19 cellular contexts compared by ENCODE assay signal in genomic region chr1:65904681-65905083, GRCh38.
A peak's percentile ranks its signal among the peaks of the same experiment; 100 is the strongest.
DNase-seq lines count a peak whose midpoint lies in the region; ATAC-seq and TF ChIP-seq lines count a peak whose summit lies in the region.
"Had no signal": no experiment of that assay in that cellular context is flagged by ENCODE, and none has a peak within 500 bp of the region (broad histone marks: within the 10 kb centered on the region; RNA-seq: fewer than 3 reads in every experiment).

No MANE protein-coding gene starts in this region.

- BruUV-seq in IMR-90 (replicated peaks; lab: Mats Ljungman, UMichigan) (no TSS peak), PC-9 (replicated peaks; lab: Mats Ljungman, UMichigan) (no TSS peak)

- H3K79me1 ChIP-seq in IMR-90 (ENCODE audit: low read depth in 1 of 2, low read length in 2 of 2) (no peaks in the 10 kb centered on the region), mesendoderm (ENCODE audit: low read length) (no peaks in the 10 kb centered on the region)

- no peak overlapping the region for H3K14ac ChIP-seq in IMR-90 (replicated peaks; ENCODE audit: low read depth, low read length)

- TF ChIP-seq POLR2A in IMR-90 (IDR thresholded peaks at IDR 0.05; ENCODE audit: low read depth, low read length) = no peak

- no peaks in the 10 kb centered on the region for H3K4me1 ChIP-seq in IMR-90 (ENCODE audit: control insufficient read depth, insufficient read depth, low read length)
- no peaks in the 10 kb centered on the region for H3K4me1 ChIP-seq in mesendoderm (ENCODE audit: control insufficient read depth, low read depth, low read length)
- no peaks in the 10 kb centered on the region for H3K4me1 ChIP-seq in tibial artery
- no peaks in the 10 kb centered on the region for H3K4me1 ChIP-seq in PC-9 (replicated peaks; ENCODE audit: insufficient read depth)
- H3K4me1 ChIP-seq: neural progenitor cell, psoas muscle had no signal

- no CpG with 5 or more reads among the region's 1 CpG for WGBS in IMR-90 (ENCODE audit: extremely low coverage in 2 of 2, insufficient read length in 1 of 2), 2 experiments
- no CpG with 5 or more reads among the region's 1 CpG for WGBS in mesendoderm (ENCODE audit: extremely low coverage, insufficient coverage, low lambda C conversion rate)

- peak; percentile 62 for ATAC-seq in IMR-90 (ENCODE audit: low read depth)
- ATAC-seq: GM23338 had no signal

- H3K18ac ChIP-seq in IMR-90 (ENCODE audit: low read depth, low read length) = no peak overlapping the region
- H3K18ac ChIP-seq in mesendoderm (ENCODE audit: low read length) = no peak overlapping the region

- H3K9me3 ChIP-seq in IMR-90 (ENCODE audit: control insufficient read depth, insufficient read depth, low read length) = no peaks in the 10 kb centered on the region
- H3K9me3 ChIP-seq in tibial artery = no peaks in the 10 kb centered on the region
- 0 out of 2 replicates have a peak, but pooled peaks cover 3% of the 10 kb centered on the region for H3K9me3 ChIP-seq in PC-9 (ENCODE audit: insufficient read depth, low read depth)
- H3K9me3 ChIP-seq: psoas muscle had no signal

- H4K91ac ChIP-seq in IMR-90 (ENCODE audit: insufficient read depth, low read depth, low read length) = no peak overlapping the region

- in situ Hi-C loops in IMR-90 (cut with MboI; ENCODE audit: low sequenced_read_pairs) = no loop called here

- H2AFZ ChIP-seq in IMR-90 (replicated peaks; ENCODE audit: low read length, poor library complexity) (no peak overlapping the region), PC-9 (no peak overlapping the region)
- H2AFZ ChIP-seq: neural progenitor cell had no signal

- dilution Hi-C loops in IMR-90 (cut with HindIII; ENCODE audit: low sequenced_read_pairs, unreplicated experiment) = no loop called here

- H4K20me1 ChIP-seq in IMR-90 (ENCODE audit: insufficient read depth, low read length) (no peaks in the 10 kb centered on the region), PC-9 (ENCODE audit: insufficient read depth) (no peaks in the 10 kb centered on the region)

- H4K8ac ChIP-seq in IMR-90 (ENCODE audit: low read depth in 2 of 2, low read length in 2 of 2) = no peak overlapping the region
- H4K8ac ChIP-seq in mesendoderm (ENCODE audit: low read depth, low read length) = no peak overlapping the region

- H3K9ac ChIP-seq in IMR-90 (ENCODE audit: low read depth, low read length) (no peak overlapping the region), mesendoderm (ENCODE audit: low read length) (no peak overlapping the region)
- H3K9ac ChIP-seq: neural progenitor cell had no signal

- POLR2A ChIA-PET in IMR-90 (lab: Charles Lee; ENCODE audit: unreplicated experiment) (no interaction called here), PC-9 (lab: Charles Lee; ENCODE audit: unreplicated experiment) (no interaction called here)

- H3K36me3 ChIP-seq in IMR-90 (ENCODE audit: control insufficient read depth, insufficient read depth, low read length) (no peaks in the 10 kb centered on the region), mesendoderm (ENCODE audit: control insufficient read depth, insufficient read depth, low read length) (no peaks in the 10 kb centered on the region), tibial artery (no peaks in the 10 kb centered on the region), PC-9 (ENCODE audit: low read depth) (no peaks in the 10 kb centered on the region)
- H3K36me3 ChIP-seq: cardiac muscle cell, neural progenitor cell had no signal

- H3K27ac ChIP-seq in IMR-90 (ENCODE audit: insufficient read depth, low read length) (no peak overlapping the region), mesendoderm (ENCODE audit: low read depth, low read length) (no peak overlapping the region), tibial artery (no peak overlapping the region), PC-9 (no peak overlapping the region)
- H3K27ac ChIP-seq: cardiac muscle cell, neural progenitor cell, psoas muscle had no signal

- H3K79me2 ChIP-seq in mesendoderm (ENCODE audit: control insufficient read depth, insufficient read depth, low read length) = no peaks in the 10 kb centered on the region
- H3K79me2 ChIP-seq in PC-9 (ENCODE audit: low read depth) = no peaks in the 10 kb centered on the region

- H2BK20ac ChIP-seq in IMR-90 (ENCODE audit: low read depth, low read length) = no peak overlapping the region

- H2AK5ac ChIP-seq in IMR-90 (ENCODE audit: low read depth, low read length) (no peak overlapping the region), mesendoderm (ENCODE audit: low read length) (no peak overlapping the region)

- TF ChIP-seq CTCF in IMR-90 (conservative IDR thresholded peaks at IDR 0.05; ENCODE audit: low read depth, low read length) = no peak
- no peak for TF ChIP-seq CTCF in tibial artery (IDR thresholded peaks at IDR 0.05)
- no peak for TF ChIP-seq CTCF in PC-9 (conservative IDR thresholded peaks at IDR 0.05)

- DNase-seq in ELR (ENCODE audit: low read depth) = peak; percentile 57
- DNase-seq in IMR-90 = peak; percentile 46
- DNase-seq in amniotic epithelial cell (ENCODE audit: low read depth) = peak; percentile 31
- peak; percentile 80 for DNase-seq in mesendoderm
- DNase-seq in tibial artery = no peak
- no peak for DNase-seq in PC-9
- DNase-seq in SK-N-DZ (ENCODE audit: low spot score) = no peak
- DNase-seq: activated CD4-positive, alpha-beta T cell treated with anti-CD3 and anti-CD28 coated beads, Interleukin-2, amount 10 ng/mL, durations not matched to agents 7 days and 5 days; hippocampal formation; islet precursor cell; NCI-H1092; NCI-H2029 treated with DMSO at 0.1 percent for 48 hours; NCI-H510A treated with DMSO at 0.1 percent for 48 hours; psoas muscle; stimulated activated CD4-positive, alpha-beta T cell treated with anti-CD3 and anti-CD28 coated beads, Interleukin-4, amount 100 ng/mL, for 1 hour; trophoblast cell had no signal

- CTCF ChIA-PET in IMR-90 (lab: Yijun Ruan, JAX) = no interaction called here
- CTCF ChIA-PET in PC-9 (lab: Charles Lee) = no interaction called here

- no peak overlapping the region for H3K23ac ChIP-seq in IMR-90 (ENCODE audit: low read depth, low read length)
- H3K23ac ChIP-seq in mesendoderm (ENCODE audit: low read length) = no peak overlapping the region

- H3K9me1 ChIP-seq in IMR-90 (ENCODE audit: insufficient read depth, low read length) = no peaks in the 10 kb centered on the region

- H3K27me3 ChIP-seq in IMR-90 (ENCODE audit: control insufficient read depth, insufficient read depth, low read length) (no peaks in the 10 kb centered on the region), mesendoderm (ENCODE audit: insufficient read depth, low read length, poor library complexity) (no peaks in the 10 kb centered on the region), tibial artery (no peaks in the 10 kb centered on the region), PC-9 (ENCODE audit: insufficient read depth, low read depth) (no peaks in the 10 kb centered on the region)
- H3K27me3 ChIP-seq: cardiac muscle cell, neural progenitor cell had no signal

- TF ChIP-seq RAD21 in IMR-90 (IDR thresholded peaks at IDR 0.05; ENCODE audit: low read length) = no peak

- H3K4me2 ChIP-seq in IMR-90 (ENCODE audit: low read depth, low read length) (no peak overlapping the region), mesendoderm (ENCODE audit: low read length) (no peak overlapping the region), PC-9 (no peak overlapping the region)
- H3K4me2 ChIP-seq: GM23338, neural progenitor cell had no signal

- H2BK120ac ChIP-seq in IMR-90 (ENCODE audit: low read depth, low read length) (no peak overlapping the region), mesendoderm (ENCODE audit: low read depth, low read length) (no peak overlapping the region)

- H2BK15ac ChIP-seq in IMR-90 (ENCODE audit: low read depth, low read length) = no peak overlapping the region
- no peak overlapping the region for H2BK15ac ChIP-seq in mesendoderm (replicated peaks; ENCODE audit: low read depth)

- intact Hi-C loops in IMR-90 (cut with micrococcal nuclease) (no loop called here), tibial artery (cut with DNase I; ENCODE audit: low total_unique reads) (no loop called here), PC-9 (cut with micrococcal nuclease; ENCODE audit: unreplicated experiment) (no loop called here)

- no peak overlapping the region for H4K5ac ChIP-seq in IMR-90 (ENCODE audit: low read depth, low read length)
- no peak overlapping the region for H4K5ac ChIP-seq in mesendoderm (ENCODE audit: low read length)

- H2BK5ac ChIP-seq in IMR-90 (ENCODE audit: low read depth, low read length, poor library complexity, severe bottlenecking) (no peak overlapping the region), mesendoderm (ENCODE audit: low read length) (no peak overlapping the region)

- no peak overlapping the region for H3K4me3 ChIP-seq in IMR-90 (ENCODE audit: insufficient read depth, low read depth, low read length)
- H3K4me3 ChIP-seq in mesendoderm (ENCODE audit: low read length) = no peak overlapping the region
- no peak overlapping the region for H3K4me3 ChIP-seq in tibial artery
- H3K4me3 ChIP-seq in PC-9 = no peak overlapping the region
- H3K4me3 ChIP-seq: cardiac muscle cell, GM23338, neural progenitor cell, psoas muscle had no signal

- no peak overlapping the region for H3K56ac ChIP-seq in IMR-90 (ENCODE audit: extremely low read depth, insufficient read depth, low read length)
- H3K56ac ChIP-seq in mesendoderm (ENCODE audit: low read length) = no peak overlapping the region

- H3F3A ChIP-seq in PC-9 (ENCODE audit: insufficient read depth, low read depth) = no peaks in the 10 kb centered on the region

- H2AK9ac ChIP-seq in IMR-90 (replicated peaks; ENCODE audit: low read depth, low read length, poor library complexity) = no peak overlapping the region

- H3K9me2 ChIP-seq in PC-9 (ENCODE audit: insufficient read depth) = no peaks in the 10 kb centered on the region; the same call in 1 of the 2 replicates

- no peak overlapping the region for H3K4ac ChIP-seq in IMR-90 (ENCODE audit: low read depth, low read length)
- no peak overlapping the region for H3K4ac ChIP-seq in mesendoderm (ENCODE audit: low read depth, low read length)

TF ChIP-seq in IMR-90, 13 proteins besides CTCF, POLR2A, EP300 and RAD21:
- TF ChIP-seq FOS (IDR thresholded peaks at IDR 0.05; ENCODE audit: low read depth, low read length) = 0 out of 2 replicates have a peak, but pooled peaks have one; percentile 3
- no peak for TF ChIP-seq MXI1 (IDR thresholded peaks at IDR 0.05; ENCODE audit: borderline replicate concordance, low read depth, low read length)
- no peak for TF ChIP-seq SMC3 (IDR thresholded peaks at IDR 0.05; ENCODE audit: low read depth, low read length)

Comparison
In these comparisons a context has a peak if more than half of its experiments do, and no peak if none do; other contexts are left out.
1. DNase-seq: peak in ELR (single experiment), IMR-90 (single experiment), amniotic epithelial cell (single experiment) and mesendoderm (single experiment); none in tibial artery (0 of 2), PC-9 (0 of 2) and SK-N-DZ (single experiment).